ENCODE assay signal across 8 cellular contexts in the genomic region with DNA sequence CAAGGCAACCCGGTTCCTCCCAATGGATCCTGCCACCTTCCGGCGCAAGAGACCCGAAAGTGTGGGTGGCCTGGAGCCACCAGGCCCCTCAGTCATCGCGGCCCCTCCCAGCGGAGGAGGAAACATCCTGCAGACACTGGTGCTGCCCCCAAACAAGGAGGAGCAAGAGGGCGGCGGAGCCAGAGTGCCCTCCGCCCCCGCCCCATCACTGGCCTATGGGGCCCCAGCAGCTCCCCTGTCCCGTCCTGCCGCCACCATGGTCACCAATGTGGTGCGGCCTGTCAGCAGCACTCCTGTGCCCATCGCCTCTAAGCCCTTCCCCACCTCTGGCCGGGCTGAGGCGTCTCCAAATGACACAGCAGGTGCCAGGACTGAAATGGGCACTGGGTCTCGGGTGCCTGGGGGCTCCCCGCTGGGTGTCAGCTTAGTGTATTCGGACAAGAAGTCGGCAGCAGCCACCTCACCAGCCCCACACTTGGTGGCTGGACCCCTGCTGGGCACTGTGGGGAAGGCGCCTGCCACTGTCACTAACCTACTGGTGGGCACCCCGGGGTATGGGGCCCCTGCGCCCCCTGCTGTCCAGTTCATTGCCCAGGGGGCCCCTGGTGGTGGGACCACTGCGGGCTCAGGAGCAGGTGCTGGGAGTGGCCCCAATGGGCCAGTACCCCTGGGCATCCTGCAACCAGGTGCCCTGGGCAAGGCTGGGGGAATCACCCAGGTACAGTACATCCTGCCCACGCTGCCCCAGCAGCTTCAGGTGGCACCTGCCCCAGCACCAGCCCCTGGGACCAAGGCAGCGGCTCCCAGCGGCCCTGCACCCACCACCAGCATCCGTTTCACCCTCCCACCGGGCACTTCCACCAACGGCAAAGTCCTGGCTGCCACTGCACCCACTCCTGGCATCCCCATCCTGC. TPM values are rescaled to one million over a fixed set of nuclear protein-coding genes. Genes with fewer than 3 reads are reported as not detected.
DNase-seq lines count a peak whose midpoint lies in the region; FAIRE-seq and TF ChIP-seq lines count a peak whose summit lies in the region.

No MANE protein-coding gene starts in this region.

- H3K4me3 ChIP-seq in BE2C (ENCODE audit: low read depth, low read length) (no peak overlapping the region), esophagus squamous epithelium (no peak overlapping the region)

- 17 to 84% methylated on average over 1 to 5 of the region's 31 CpGs for WGBS in esophagus squamous epithelium, 2 donors

- DNase-seq in BE2C (peak; percentile 91), HK-2 (ENCODE audit: unreplicated experiment) (peak; percentile 51), esophagus squamous epithelium (lab: John Stamatoyannopoulos, UW) (no peak), mesenteric fat pad (ENCODE audit: low spot score) (no peak), NCI-H1048 (lab: John Stamatoyannopoulos, UW) (no peak), GM12891 (ENCODE audit: insufficient read length, low spot score) (no peak)
- DNase-seq in activated CD4-positive, alpha-beta T cell treated with anti-CD3 and anti-CD28 coated beads, Interleukin-2, amount 50 U/mL, for 4 hours, result peak; percentile 54 to 60
- peak; percentile 69 for DNase-seq in stimulated activated CD4-positive, alpha-beta T cell treated with anti-CD3 and anti-CD28 coated beads, Interleukin-4, amount 100 ng/mL, for 1 hour

- no peak overlapping the region for H3K27ac ChIP-seq in esophagus squamous epithelium

- H3K9me3 ChIP-seq in BE2C, result no peaks in the 10 kb centered on the region
- H3K9me3 ChIP-seq in esophagus squamous epithelium, result no peaks in the 10 kb centered on the region

- FAIRE-seq in GM12891 (lab: Jason Lieb, UNC), result no peak

- intact Hi-C loops in esophagus squamous epithelium (cut with DNase I), result loop anchor here (10.0 kb wide), 1 partner anchor 46 kb away; a partner anchor contains a TSS

- TF ChIP-seq POLR2A in esophagus squamous epithelium (IDR thresholded peaks at IDR 0.05), result no peak
- TF ChIP-seq POLR2A in GM12891 (IDR thresholded peaks at IDR 0.05; ENCODE audit: low read depth, low read length), result no peak

- H3K27me3 ChIP-seq in BE2C (no peaks in the 10 kb centered on the region), esophagus squamous epithelium (no peaks in the 10 kb centered on the region)

- H3K36me3 ChIP-seq in BE2C (peaks cover 80% of the 10 kb centered on the region), esophagus squamous epithelium (peaks cover 69 to 92% (median 73%) of the 10 kb centered on the region in 3 donors)

- peak; percentile 93 for TF ChIP-seq CTCF in BE2C (IDR thresholded peaks at IDR 0.05; ENCODE audit: low read depth, low read length)
- peak; percentile 23 to 53 (median 44) for TF ChIP-seq CTCF in esophagus squamous epithelium (IDR thresholded peaks at IDR 0.05)

- peaks cover 6% of the 10 kb centered on the region for H3K4me1 ChIP-seq in BE2C
- H3K4me1 ChIP-seq in esophagus squamous epithelium, result peaks cover 10 to 45% (median 17%) of the 10 kb centered on the region in 3 donors

TF ChIP-seq in GM12891, 5 proteins besides CTCF, POLR2A, EP300 and RAD21:
- TF ChIP-seq POLR2AphosphoS5 (IDR thresholded peaks at IDR 0.05; ENCODE audit: low read depth, low read length) (no peak), SPI1 (IDR thresholded peaks at IDR 0.05; ENCODE audit: low read depth, low read length) (no peak), POU2F2 (IDR thresholded peaks at IDR 0.05; ENCODE audit: low read depth, low read length) (no peak), PAX5 (IDR thresholded peaks at IDR 0.05; ENCODE audit: insufficient read depth, low read length, severe bottlenecking) (no peak), TAF1 (IDR thresholded peaks at IDR 0.05; ENCODE audit: low read depth, low read length) (no peak)
TF ChIP-seq in GM12891: peak in this region for 0.

RNA-seq across cellular contexts. Expression of a gene that starts 11.2 kb away (rescaled TPM):
- 3.1 TPM for polyA plus RNA-seq in BE2C (2012; ENCODE audit: insufficient read depth, insufficient read length, low read depth)
- total RNA-seq in esophagus squamous epithelium (1 to 10 TPM in 1 of 4 donors, under 1 TPM in 3; 0.75 to 1.0 (median 0.82) TPM), mesenteric fat pad (not detected)
- polyA plus RNA-seq in GM12891 (2012; ENCODE audit: low read depth, missing spikeins), result 0.40 TPM

RNA-seq across cellular contexts. Expression of a gene that starts 11.6 kb away (rescaled TPM):
- polyA plus RNA-seq in BE2C (2012; ENCODE audit: insufficient read depth, insufficient read length, low read depth), result 171 TPM
- 10 to 100 TPM; 22.5 to 45.9 (median 30.3) TPM for total RNA-seq in esophagus squamous epithelium
- total RNA-seq in mesenteric fat pad, result 5.2 TPM
- polyA plus RNA-seq in GM12891 (2012; ENCODE audit: low read depth, missing spikeins), result 25.0 TPM

RNA-seq across cellular contexts. Expression of a gene that starts 21.7 kb away (rescaled TPM):
- polyA plus RNA-seq in BE2C (2012; ENCODE audit: insufficient read depth, insufficient read length, low read depth), result 101 TPM
- total RNA-seq in esophagus squamous epithelium, result 10 to 100 TPM; 25.1 to 54.9 (median 27.9) TPM
- 57.9 TPM for total RNA-seq in mesenteric fat pad
- 18.5 TPM for polyA plus RNA-seq in GM12891 (2012; ENCODE audit: low read depth, missing spikeins)

RNA-seq across cellular contexts. Expression of a gene that starts 22.3 kb away (rescaled TPM):
- polyA plus RNA-seq in BE2C (2012; ENCODE audit: insufficient read depth, insufficient read length, low read depth), result 184 TPM
- total RNA-seq in esophagus squamous epithelium, result not detected
- not detected for total RNA-seq in mesenteric fat pad
- 0.28 TPM for polyA plus RNA-seq in GM12891 (2012; ENCODE audit: low read depth, missing spikeins)

RNA-seq across cellular contexts. Expression of a gene that starts 34.7 kb away (rescaled TPM):
- 17.6 TPM for polyA plus RNA-seq in BE2C (2012; ENCODE audit: insufficient read depth, insufficient read length, low read depth)
- total RNA-seq in esophagus squamous epithelium, result 10 to 100 TPM in 3 of 4 donors, 1 to 10 TPM in 1; 6.4 to 11.1 (median 10.3) TPM
- 25.8 TPM for total RNA-seq in mesenteric fat pad
- 4.0 TPM for polyA plus RNA-seq in GM12891 (2012; ENCODE audit: low read depth, missing spikeins)

Comparison
In these comparisons a context has a peak if more than half of its experiments do, and no peak if none do; other contexts are left out.
1. DNase-seq: peak in BE2C (single experiment), HK-2 (single experiment), activated CD4-positive, alpha-beta T cell treated with anti-CD3 and anti-CD28 coated beads, Interleukin-2, amount 50 U/mL, for 4 hours (2 of 2) and stimulated activated CD4-positive, alpha-beta T cell treated with anti-CD3 and anti-CD28 coated beads, Interleukin-4, amount 100 ng/mL, for 1 hour (single experiment); none in esophagus squamous epithelium (single experiment), mesenteric fat pad (single experiment), NCI-H1048 (single experiment) and GM12891 (single experiment).